10 cellular contexts compared by ENCODE assay signal in the genomic region with DNA sequence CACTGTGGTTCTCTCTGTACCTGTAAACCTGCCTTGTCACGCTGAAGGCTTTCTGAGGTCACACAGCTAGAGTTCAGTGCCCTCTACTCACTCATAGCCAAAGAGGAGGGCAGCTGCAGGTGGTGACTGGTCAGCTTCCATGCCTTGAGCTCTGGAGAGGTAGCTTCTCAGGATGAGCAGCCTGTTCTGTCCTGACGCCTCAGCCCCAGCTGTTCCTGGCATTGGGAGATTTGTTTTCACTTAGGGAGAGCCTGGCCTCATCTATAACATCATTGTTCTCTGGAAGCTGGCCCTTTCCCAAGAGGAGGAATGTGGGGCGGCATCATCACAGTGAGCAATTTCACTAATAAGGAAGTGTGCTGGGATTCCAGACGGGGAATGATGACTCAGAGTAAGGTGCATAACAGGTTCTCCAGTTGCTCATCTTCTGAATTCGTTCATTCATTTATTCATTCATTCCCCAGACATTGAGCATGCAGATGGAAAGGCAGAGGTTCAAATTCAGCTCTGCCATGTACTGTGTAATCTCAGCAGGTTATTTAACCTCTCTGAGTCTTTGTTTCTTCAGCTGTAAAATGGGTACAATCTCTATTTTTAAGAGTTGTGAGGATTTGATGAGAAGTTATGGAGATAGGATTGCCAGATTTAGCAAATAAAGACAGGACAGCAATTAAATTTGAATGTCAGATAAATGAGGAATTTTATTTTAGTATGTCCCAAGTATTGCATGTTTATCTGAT.
A peak's percentile ranks its signal among the peaks of the same experiment; 100 is the strongest.
DNase-seq lines count a peak whose midpoint lies in the region; ATAC-seq, FAIRE-seq and TF ChIP-seq lines count a peak whose summit lies in the region.
"Had no signal": no experiment of that assay in that cellular context is flagged by ENCODE, and none has a peak within 500 bp of the region (broad histone marks: within the 10 kb centered on the region; RNA-seq: fewer than 3 reads in every experiment).

No MANE protein-coding gene starts in this region.

- intact Hi-C loops in Caco-2 (cut with micrococcal nuclease; ENCODE audit: unreplicated experiment) (no loop called here), ovary (cut with DNase I) (no loop called here)

- H4K91ac ChIP-seq in mesenchymal stem cell (ENCODE audit: low read length): no peak overlapping the region

- H3K14ac ChIP-seq in mesenchymal stem cell (ENCODE audit: low read length in 2 of 2): no peak overlapping the region

- H3K79me1 ChIP-seq in mesenchymal stem cell (replicated peaks; ENCODE audit: low read length, poor library complexity, severe bottlenecking): peaks cover 5% of the 10 kb centered on the region

- CTCF ChIA-PET in Caco-2 (lab: Charles Lee) (no interaction called here), WTC11 (lab: Charles Lee) (interaction anchor here (1.2 kb wide), 1 partner anchor 172 kb away, joined by 3 read pairs; no protein-coding TSS in a partner anchor)

- 51% methylated on average over 5 of the region's 5 CpGs for WGBS in mesenchymal stem cell
- 24 to 27% (median 26%) methylated on average over 5 of the region's 5 CpGs for WGBS in ovary, 3 donors

- TF ChIP-seq POLR2A in ovary (IDR thresholded peaks at IDR 0.05): no peak

- BruUV-seq in Caco-2 (replicated peaks; lab: Mats Ljungman, UMichigan): no TSS peak

- ATAC-seq in WTC11 (no peak; the same call in 1 of the 2 replicates), GM21825 (IDR thresholded peaks at IDR 0.05; ENCODE audit: unreplicated experiment) (no peak)

- no peak overlapping the region for H3K4ac ChIP-seq in mesenchymal stem cell (ENCODE audit: low read depth in 1 of 2, low read length in 2 of 2)

- no peak overlapping the region for H2BK5ac ChIP-seq in mesenchymal stem cell (ENCODE audit: low read depth, low read length, poor library complexity, severe bottlenecking)

- no peak overlapping the region for H3K18ac ChIP-seq in mesenchymal stem cell (ENCODE audit: low read depth in 1 of 2, low read length in 2 of 2)

- H3K27ac ChIP-seq in mesenchymal stem cell (ENCODE audit: low read length, poor library complexity, severe bottlenecking): peak overlapping the region; percentile 16
- H3K27ac ChIP-seq in ovary: no peak overlapping the region

- TF ChIP-seq CTCF in Caco-2 (IDR thresholded peaks at IDR 0.05; ENCODE audit: insufficient read depth in 1 of 2, low read depth in 1 of 2, low read length in 1 of 2, severe bottlenecking in 1 of 2, unreplicated experiment in 1 of 2): no peak
- TF ChIP-seq CTCF in bronchial epithelial cell (IDR thresholded peaks at IDR 0.05; ENCODE audit: insufficient read depth, low read length, severe bottlenecking): no peak
- no peak for TF ChIP-seq CTCF in ovary (IDR thresholded peaks at IDR 0.05)
- TF ChIP-seq CTCF in WTC11 (IDR thresholded peaks at IDR 0.05): no peak

- no peaks in the 10 kb centered on the region for H3K4me1 ChIP-seq in Caco-2
- H3K4me1 ChIP-seq in mesenchymal stem cell (ENCODE audit: control insufficient read depth, insufficient read depth, low read depth, low read length): peaks cover 8% of the 10 kb centered on the region
- no peaks in the 10 kb centered on the region for H3K4me1 ChIP-seq in ovary (ENCODE audit: insufficient read depth)

- H3K4me3 ChIP-seq in Caco-2 (ENCODE audit: low read depth, low read length) (no peak overlapping the region), bronchial epithelial cell (ENCODE audit: low read depth, low read length) (no peak overlapping the region), mesenchymal stem cell (ENCODE audit: insufficient read depth in 1 of 2, low read depth in 1 of 2, low read length in 2 of 2) (no peak overlapping the region), ovary (no peak overlapping the region)

- no peaks in the 10 kb centered on the region for H3K27me3 ChIP-seq in Caco-2 (replicated peaks; ENCODE audit: control insufficient read depth, insufficient read depth, low read length)
- H3K27me3 ChIP-seq in bronchial epithelial cell (ENCODE audit: control insufficient read depth, insufficient read depth, low read length): no peaks in the 10 kb centered on the region
- peaks cover 0 to 18% of the 10 kb centered on the region in 2 experiments for H3K27me3 ChIP-seq in mesenchymal stem cell (ENCODE audit: control insufficient read depth in 1 of 2, insufficient read depth in 1 of 2, low read length in 2 of 2)
- H3K27me3 ChIP-seq in ovary: no peaks in the 10 kb centered on the region

- FAIRE-seq in bronchial epithelial cell (lab: Jason Lieb, UNC): peak; percentile 93

- H3K36me3 ChIP-seq in Caco-2 (ENCODE audit: control insufficient read depth, insufficient read depth, low read length) (no peaks in the 10 kb centered on the region), bronchial epithelial cell (ENCODE audit: control insufficient read depth, insufficient read depth, low read length) (no peaks in the 10 kb centered on the region), mesenchymal stem cell (ENCODE audit: control insufficient read depth in 1 of 2, insufficient read depth in 2 of 2, low read depth in 1 of 2, low read length in 2 of 2) (no peaks in the 10 kb centered on the region), ovary (no peaks in the 10 kb centered on the region)

- H3K4me1 Mint-ChIP-seq in Caco-2 (ENCODE audit: low read depth, unreplicated experiment) (no peaks in the 10 kb centered on the region), WTC11 (no peaks in the 10 kb centered on the region)
- H3K4me1 Mint-ChIP-seq: H9 had no signal

- no peak overlapping the region for H3K23ac ChIP-seq in mesenchymal stem cell (ENCODE audit: low read length in 2 of 2)

- H3K9ac ChIP-seq in mesenchymal stem cell (ENCODE audit: low read length): no peak overlapping the region

- H4K8ac ChIP-seq in mesenchymal stem cell (ENCODE audit: low read length): no peak overlapping the region

- H3K9me3 ChIP-seq in Caco-2: no peaks in the 10 kb centered on the region
- H3K9me3 ChIP-seq in mesenchymal stem cell (ENCODE audit: control insufficient read depth, low read length): no peaks in the 10 kb centered on the region
- H3K9me3 ChIP-seq in ovary: no peaks in the 10 kb centered on the region

- H2AFZ ChIP-seq in mesenchymal stem cell (ENCODE audit: low read depth, low read length): no peak overlapping the region

- no peak overlapping the region for H2BK15ac ChIP-seq in mesenchymal stem cell (ENCODE audit: low read depth, poor library complexity, severe bottlenecking)

- no peak for TF ChIP-seq EP300 in ovary (IDR thresholded peaks at IDR 0.05)

- peak; percentile 8 to 46 for DNase-seq in Caco-2
- peak; percentile 54 for DNase-seq in NCI-H2029 (lab: John Stamatoyannopoulos, UW)
- peak; percentile 98 for DNase-seq in bronchial epithelial cell (ENCODE audit: low read depth)
- DNase-seq in mesenchymal stem cell: peak; percentile 3
- no peak for DNase-seq in ovary
- DNase-seq in WTC11 (ENCODE audit: low spot score): no peak
- no peak for DNase-seq in cerebellum (ENCODE audit: low spot score)
- DNase-seq: activated naive CD4-positive, alpha-beta T cell treated with anti-CD3 and anti-CD28 coated beads, Interleukin-2, amount 10 ng/mL, durations not matched to agents 7 days and 5 days; H9 had no signal

- no peak overlapping the region for H2BK120ac ChIP-seq in mesenchymal stem cell (ENCODE audit: low read depth, low read length)

- H3K27me3 Mint-ChIP-seq in Caco-2 (ENCODE audit: insufficient read depth, unreplicated experiment) (no peaks in the 10 kb centered on the region), WTC11 (ENCODE audit: low read depth) (peaks cover 3% of the 10 kb centered on the region; the same call in 1 of the 2 replicates)
- H3K27me3 Mint-ChIP-seq: activated naive CD4-positive, alpha-beta T cell treated with anti-CD3 and anti-CD28 coated beads, Interleukin-2, amount 10 ng/mL, durations not matched to agents 7 days and 5 days had no signal

- H3K9me3 Mint-ChIP-seq in Caco-2 (ENCODE audit: unreplicated experiment) (peaks cover 14% of the 10 kb centered on the region), WTC11 (peaks cover 26% of the 10 kb centered on the region)

- POLR2A ChIA-PET in Caco-2 (lab: Charles Lee) (no interaction called here), WTC11 (lab: Charles Lee) (no interaction called here)

- no peak overlapping the region for H3K4me2 ChIP-seq in mesenchymal stem cell (ENCODE audit: low read length, poor library complexity, severe bottlenecking)

- H2AK5ac ChIP-seq in mesenchymal stem cell (ENCODE audit: low read length, severe bottlenecking): no peak overlapping the region

- H3K36me3 Mint-ChIP-seq in Caco-2 (ENCODE audit: insufficient read depth, unreplicated experiment): no peaks in the 10 kb centered on the region
- H3K36me3 Mint-ChIP-seq in WTC11: peaks cover 15% of the 10 kb centered on the region

- H2BK12ac ChIP-seq in mesenchymal stem cell (ENCODE audit: low read length in 2 of 2): no peak overlapping the region

- no peak overlapping the region for H3K27ac Mint-ChIP-seq in Caco-2 (ENCODE audit: unreplicated experiment)
- no peak overlapping the region for H3K27ac Mint-ChIP-seq in WTC11
- H3K27ac Mint-ChIP-seq: activated naive CD4-positive, alpha-beta T cell treated with anti-CD3 and anti-CD28 coated beads, Interleukin-2, amount 10 ng/mL, durations not matched to agents 7 days and 5 days; H9 had no signal

- H3K4me3 Mint-ChIP-seq in Caco-2 (ENCODE audit: unreplicated experiment) (no peak overlapping the region), WTC11 (no peak overlapping the region)
- H3K4me3 Mint-ChIP-seq: activated naive CD4-positive, alpha-beta T cell treated with anti-CD3 and anti-CD28 coated beads, Interleukin-2, amount 10 ng/mL, durations not matched to agents 7 days and 5 days; H9 had no signal

TF ChIP-seq in WTC11, 78 proteins besides CTCF, POLR2A, EP300 and RAD21 (continues in another document):
- TF ChIP-seq JUN (CRISPR knock-in tag; IDR thresholded peaks at IDR 0.05): no peak
- TF ChIP-seq NFYB (CRISPR knock-in tag; conservative IDR thresholded peaks at IDR 0.05; ENCODE audit: low read depth): no peak
- no peak for TF ChIP-seq SMAD3 (CRISPR knock-in tag; IDR thresholded peaks at IDR 0.05; ENCODE audit: borderline replicate concordance)
- TF ChIP-seq ZNF263 (CRISPR knock-in tag; IDR thresholded peaks at IDR 0.05; ENCODE audit: low read depth): no peak
- TF ChIP-seq, protein P1, sequence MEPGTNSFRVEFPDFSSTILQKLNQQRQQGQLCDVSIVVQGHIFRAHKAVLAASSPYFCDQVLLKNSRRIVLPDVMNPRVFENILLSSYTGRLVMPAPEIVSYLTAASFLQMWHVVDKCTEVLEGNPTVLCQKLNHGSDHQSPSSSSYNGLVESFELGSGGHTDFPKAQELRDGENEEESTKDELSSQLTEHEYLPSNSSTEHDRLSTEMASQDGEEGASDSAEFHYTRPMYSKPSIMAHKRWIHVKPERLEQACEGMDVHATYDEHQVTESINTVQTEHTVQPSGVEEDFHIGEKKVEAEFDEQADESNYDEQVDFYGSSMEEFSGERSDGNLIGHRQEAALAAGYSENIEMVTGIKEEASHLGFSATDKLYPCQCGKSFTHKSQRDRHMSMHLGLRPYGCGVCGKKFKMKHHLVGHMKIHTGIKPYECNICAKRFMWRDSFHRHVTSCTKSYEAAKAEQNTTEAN (CRISPR knock-in tag; IDR thresholded peaks at IDR 0.05): no peak
- no peak for TF ChIP-seq FOXK1 (CRISPR knock-in tag; IDR thresholded peaks at IDR 0.05)
- TF ChIP-seq NR2C2 (CRISPR knock-in tag; IDR thresholded peaks at IDR 0.05): no peak
- no peak for TF ChIP-seq ZNF396 (CRISPR knock-in tag; IDR thresholded peaks at IDR 0.05; ENCODE audit: borderline replicate concordance)

Comparison
In these comparisons a context has a peak if more than half of its experiments do, and no peak if none do; other contexts are left out.
1. DNase-seq: peak in Caco-2 (2 of 2), NCI-H2029 (single experiment), bronchial epithelial cell (single experiment) and mesenchymal stem cell (single experiment); none in ovary (0 of 5), WTC11 (single experiment) and cerebellum (single experiment).